Comparison of ENCODE assay signal across 16 cellular contexts in the genomic region with DNA sequence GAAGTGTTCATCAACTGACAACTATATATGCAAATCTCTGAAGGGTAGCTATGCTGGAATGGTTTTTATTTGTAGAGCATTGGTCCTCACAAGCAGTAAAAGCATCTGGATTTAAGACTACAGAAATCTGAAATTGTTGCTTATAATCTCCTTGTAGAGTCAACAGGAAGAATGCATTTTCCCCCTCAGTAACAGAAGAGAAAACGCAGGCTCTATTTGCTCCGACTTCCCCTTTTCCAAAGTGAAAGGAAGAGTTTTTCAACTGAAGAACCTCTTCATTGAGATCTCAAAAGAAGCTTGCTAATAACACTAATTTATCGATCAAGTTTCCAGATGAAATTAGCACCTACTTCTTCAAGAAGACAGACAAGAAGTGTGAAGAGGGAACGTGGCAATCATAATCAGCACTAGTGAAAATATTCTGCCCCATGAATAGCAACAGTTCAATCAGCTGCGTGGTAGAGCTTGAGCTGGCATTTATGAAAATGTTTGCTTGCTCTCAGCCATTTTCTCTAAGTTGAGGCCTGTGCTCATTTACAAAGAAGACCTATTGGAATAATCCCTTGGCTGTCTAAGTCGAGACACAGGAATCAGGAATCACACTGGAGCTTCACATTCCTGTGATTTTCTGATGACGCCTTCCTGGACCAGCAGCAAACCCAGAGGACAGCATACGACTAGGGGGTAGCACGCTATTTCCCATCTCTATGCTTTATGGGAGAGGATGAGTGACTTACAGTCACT. TPM values are rescaled to one million over a fixed set of nuclear protein-coding genes. Genes with fewer than 3 reads are reported as not detected.
DNase-seq lines count a peak whose midpoint lies in the region; ATAC-seq and TF ChIP-seq lines count a peak whose summit lies in the region.
"Had no signal": no experiment of that assay in that cellular context is flagged by ENCODE, and none has a peak within 500 bp of the region (broad histone marks: within the 10 kb centered on the region; RNA-seq: fewer than 3 reads in every experiment).

No MANE protein-coding gene starts in this region.

- H3K79me2 ChIP-seq in GM23248 (ENCODE audit: insufficient read depth) = no peaks in the 10 kb centered on the region

- H3K4me2 ChIP-seq in GM23248 (ENCODE audit: unreplicated experiment) = no peak overlapping the region

- no peaks in the 10 kb centered on the region for H3K27me3 ChIP-seq in A673 (replicated peaks; ENCODE audit: insufficient read depth, low read depth, low read length, poor library complexity)
- H3K27me3 ChIP-seq in GM23248 (replicated peaks; ENCODE audit: insufficient read depth) = no peaks in the 10 kb centered on the region
- no peaks in the 10 kb centered on the region for H3K27me3 ChIP-seq in Panc1 (ENCODE audit: control insufficient read depth, insufficient read depth, low read length)
- H3K27me3 ChIP-seq: body of pancreas had no signal

- CTCF ChIA-PET in A673 (lab: Charles Lee) = no interaction called here
- CTCF ChIA-PET in Panc1 (lab: Charles Lee) = no interaction called here
- CTCF ChIA-PET in activated naive CD4-positive, alpha-beta T cell treated with anti-CD3 and anti-CD28 coated beads for 36 hours (lab: Charles Lee) = interaction anchor here (0.7 to 2.6 kb wide), 4 partner anchors 13 to 92 kb away, joined by 3 to 8 read pairs (median 4); no protein-coding TSS in a partner anchor

- no peak for TF ChIP-seq CTCF in A673 (conservative IDR thresholded peaks at IDR 0.05; ENCODE audit: low read depth, low read length)
- no peak for TF ChIP-seq CTCF in Panc1 (IDR thresholded peaks at IDR 0.05)

- H3K9me2 ChIP-seq in GM23248 (ENCODE audit: insufficient read depth) = no peaks in the 10 kb centered on the region

- H3K4me3 ChIP-seq in A673 (ENCODE audit: low read depth, low read length, poor library complexity, severe bottlenecking) (no peak overlapping the region), GM23248 (no peak overlapping the region), Panc1 (ENCODE audit: low read depth in 2 of 2, low read length in 2 of 2) (peak overlapping the region; percentile 9 to 14)
- H3K4me3 ChIP-seq: body of pancreas had no signal

- in situ Hi-C loops in GM23248 (cut with MboI) (no loop called here), Panc1 (cut with HindIII; ENCODE audit: low pct_unique_long_range_greater_than_20kb, low sequenced_read_pairs) (no loop called here)

- H3F3A ChIP-seq in GM23248 (ENCODE audit: insufficient read depth) = no peaks in the 10 kb centered on the region

- H3K27ac ChIP-seq in A673 (ENCODE audit: low read depth, low read length, poor library complexity, severe bottlenecking) (peak overlapping the region; percentile 46), GM23248 (no peak overlapping the region), Panc1 (ENCODE audit: low read length) (peak overlapping the region; percentile 98)
- H3K27ac ChIP-seq: body of pancreas had no signal

- WGBS in GM23248 (ENCODE audit: low coverage in 1 of 2, low lambda C conversion rate in 2 of 2, missing lambda C conversion rate in 2 of 2), 2 experiments = 81 to 86% methylated on average over 9 of the region's 9 CpGs

- H3K27ac Mint-ChIP-seq in activated T-cell treated with anti-CD3 and anti-CD28 coated beads, Interleukin-2, amount 50 U/mL, for 24 hours = no peak overlapping the region
- no peak overlapping the region for H3K27ac Mint-ChIP-seq in activated naive CD4-positive, alpha-beta T cell treated with anti-CD3 and anti-CD28 coated beads for 36 hours
- H3K27ac Mint-ChIP-seq: activated CD4-positive, alpha-beta memory T cell treated with anti-CD3 and anti-CD28 coated beads, Interleukin-2, amount 10 ng/mL, durations not matched to agents 7 days and 5 days had no signal

- peaks cover 33% of the 10 kb centered on the region for H3K27me3 Mint-ChIP-seq in activated T-cell treated with anti-CD3 and anti-CD28 coated beads, Interleukin-2, amount 50 U/mL, for 24 hours
- peaks cover 25% of the 10 kb centered on the region for H3K27me3 Mint-ChIP-seq in activated naive CD4-positive, alpha-beta T cell treated with anti-CD3 and anti-CD28 coated beads for 36 hours (ENCODE audit: low read depth)

- no peaks in the 10 kb centered on the region for H3K36me3 Mint-ChIP-seq in activated T-cell treated with anti-CD3 and anti-CD28 coated beads, Interleukin-2, amount 50 U/mL, for 24 hours (ENCODE audit: low read depth)
- H3K36me3 Mint-ChIP-seq in activated naive CD4-positive, alpha-beta T cell treated with anti-CD3 and anti-CD28 coated beads for 36 hours (ENCODE audit: low read depth) = no peaks in the 10 kb centered on the region

- no TSS peak for BruUV-seq in A673 (replicated peaks; lab: Mats Ljungman, UMichigan)
- BruUV-seq in Panc1 (replicated peaks; lab: Mats Ljungman, UMichigan) = no TSS peak

- POLR2A ChIA-PET in A673 (lab: Charles Lee; ENCODE audit: low non-redundant PET) = interaction anchor here (0.6 kb wide), 1 partner anchor 46 kb away, joined by 9 read pairs; no protein-coding TSS in a partner anchor
- POLR2A ChIA-PET in Panc1 (lab: Charles Lee) = interaction anchor here (0.6 to 1.0 kb wide), 5 partner anchors 19 to 205 kb away, joined by 3 to 4 read pairs (median 4); no protein-coding TSS in a partner anchor

- H3K36me3 ChIP-seq in A673 (ENCODE audit: insufficient read depth, low read length, poor library complexity, severe bottlenecking) = peaks cover 12% of the 10 kb centered on the region
- H3K36me3 ChIP-seq in GM23248 (ENCODE audit: low read depth) = no peaks in the 10 kb centered on the region
- H3K36me3 ChIP-seq in Panc1 (ENCODE audit: control insufficient read depth, insufficient read depth, low read length) = no peaks in the 10 kb centered on the region

- H2AFZ ChIP-seq in GM23248 = peak overlapping the region; percentile 55

- no peak for DNase-seq in A673 (ENCODE audit: low spot score)
- no peak for DNase-seq in GM23248
- DNase-seq in Panc1 (ENCODE audit: low read depth, low spot score) = no peak
- DNase-seq in fibroblast of peridontal ligament (ENCODE audit: extremely low read depth) = peak; percentile 16
- DNase-seq in activated T-cell treated with anti-CD3 and anti-CD28 coated beads, Interleukin-2, amount 50 U/mL, for 24 hours = no peak
- no peak for DNase-seq in activated naive CD4-positive, alpha-beta T cell treated with anti-CD3 and anti-CD28 coated beads for 36 hours
- DNase-seq in C1 segment of cervical spinal cord (lab: John Stamatoyannopoulos, UW) = no peak
- DNase-seq in stimulated activated CD4-positive, alpha-beta T cell treated with anti-CD3 and anti-CD28 coated beads, Interleukin-4, amount 100 ng/mL, for 4 hours = no peak
- DNase-seq: activated CD4-positive, alpha-beta memory T cell treated with anti-CD3 and anti-CD28 coated beads, Interleukin-2, amount 10 ng/mL, durations not matched to agents 7 days and 5 days; activated effector memory CD4-positive, alpha-beta T cell treated with Interleukin-2 at 50 U/mL for 16 hours; body of pancreas; effector CD8-positive, alpha-beta T cell; NCI-H187 treated with DMSO at 0.1 percent for 48 hours; NK-92 treated with Interleukin-12 subunit alpha and Interleukin-12 subunit beta, amount 100 ng/mL, for 24 hours; stimulated activated CD4-positive, alpha-beta T cell treated with anti-CD3 and anti-CD28 coated beads, Interleukin-2, amount 100 ng/mL, for 48 hours; stimulated activated naive CD4-positive, alpha-beta T cell had no signal

- no peaks in the 10 kb centered on the region for H3K9me3 Mint-ChIP-seq in activated T-cell treated with anti-CD3 and anti-CD28 coated beads, Interleukin-2, amount 50 U/mL, for 24 hours
- H3K9me3 Mint-ChIP-seq in activated naive CD4-positive, alpha-beta T cell treated with anti-CD3 and anti-CD28 coated beads for 36 hours = no peaks in the 10 kb centered on the region
- H3K9me3 Mint-ChIP-seq: activated CD4-positive, alpha-beta memory T cell treated with anti-CD3 and anti-CD28 coated beads, Interleukin-2, amount 10 ng/mL, durations not matched to agents 7 days and 5 days had no signal

- H3K9ac ChIP-seq in GM23248 = no peak overlapping the region

- H3K4me1 Mint-ChIP-seq in activated T-cell treated with anti-CD3 and anti-CD28 coated beads, Interleukin-2, amount 50 U/mL, for 24 hours (ENCODE audit: low read depth) = peaks cover 11% of the 10 kb centered on the region
- peaks cover 20% of the 10 kb centered on the region for H3K4me1 Mint-ChIP-seq in activated naive CD4-positive, alpha-beta T cell treated with anti-CD3 and anti-CD28 coated beads for 36 hours (ENCODE audit: low read depth)

- no peak overlapping the region for H3K4me3 Mint-ChIP-seq in activated T-cell treated with anti-CD3 and anti-CD28 coated beads, Interleukin-2, amount 50 U/mL, for 24 hours
- H3K4me3 Mint-ChIP-seq in activated naive CD4-positive, alpha-beta T cell treated with anti-CD3 and anti-CD28 coated beads for 36 hours = no peak overlapping the region
- H3K4me3 Mint-ChIP-seq: activated CD4-positive, alpha-beta memory T cell treated with anti-CD3 and anti-CD28 coated beads, Interleukin-2, amount 10 ng/mL, durations not matched to agents 7 days and 5 days had no signal

- no peaks in the 10 kb centered on the region for H4K20me1 ChIP-seq in GM23248 (ENCODE audit: insufficient read depth)

- H3K9me3 ChIP-seq in A673 (ENCODE audit: low read depth, low read length, poor library complexity, severe bottlenecking) (no peaks in the 10 kb centered on the region), GM23248 (ENCODE audit: low read depth) (no peaks in the 10 kb centered on the region), Panc1 (ENCODE audit: control insufficient read depth, insufficient read depth, low read depth, low read length) (no peaks in the 10 kb centered on the region)
- H3K9me3 ChIP-seq: body of pancreas had no signal

- peak; percentile 57 for ATAC-seq in Panc1
- ATAC-seq: body of pancreas had no signal

- H3K4me1 ChIP-seq in A673 (ENCODE audit: insufficient read depth, low read length, poor library complexity, severe bottlenecking) (peaks cover 20% of the 10 kb centered on the region), GM23248 (ENCODE audit: insufficient read depth) (no peaks in the 10 kb centered on the region), Panc1 (ENCODE audit: control insufficient read depth, insufficient read depth, low read length) (peaks cover 61% of the 10 kb centered on the region)
- H3K4me1 ChIP-seq: body of pancreas had no signal

- intact Hi-C loops in A673 (cut with micrococcal nuclease; ENCODE audit: unreplicated experiment) = no loop called here
- intact Hi-C loops in Panc1 (cut with micrococcal nuclease; ENCODE audit: unreplicated experiment) = no loop called here
- intact Hi-C loops in activated naive CD4-positive, alpha-beta T cell treated with anti-CD3 and anti-CD28 coated beads for 36 hours (cut with micrococcal nuclease) = no loop called here

RNA-seq across cellular contexts. Expression of gene TGIF1, which starts 43.7 kb away (rescaled TPM):
- total RNA-seq in A673 (2021) = 86.9 and 98.3 TPM in 2 replicates
- 66.9 and 122 TPM in 2 replicates for total RNA-seq in GM23248 (2014; rRNA removed; shearing (Covaris generic))
- 88.0 and 99.4 TPM in 2 replicates for polyA plus RNA-seq in GM23248 (2016; fragmentation: Nextera tagmentation; extraction: Ambion mirVana)
- 171 TPM for total RNA-seq in Panc1 (2021; ENCODE audit: unreplicated experiment)
- 131 TPM for polyA plus RNA-seq in Panc1 (2012; ENCODE audit: insufficient read length)
- 10 to 100 TPM; 23.7 to 24.1 TPM for total RNA-seq in activated naive CD4-positive, alpha-beta T cell treated with anti-CD3 and anti-CD28 coated beads for 36 hours

Comparison
In these comparisons a context has a peak if more than half of its experiments do, and no peak if none do; other contexts are left out.
1. H3K4me3 ChIP-seq: peak in Panc1 (2 of 2); none in A673 (single experiment) and GM23248 (single experiment).